ENCODE assay signal across 2 cellular contexts in the genomic region with DNA sequence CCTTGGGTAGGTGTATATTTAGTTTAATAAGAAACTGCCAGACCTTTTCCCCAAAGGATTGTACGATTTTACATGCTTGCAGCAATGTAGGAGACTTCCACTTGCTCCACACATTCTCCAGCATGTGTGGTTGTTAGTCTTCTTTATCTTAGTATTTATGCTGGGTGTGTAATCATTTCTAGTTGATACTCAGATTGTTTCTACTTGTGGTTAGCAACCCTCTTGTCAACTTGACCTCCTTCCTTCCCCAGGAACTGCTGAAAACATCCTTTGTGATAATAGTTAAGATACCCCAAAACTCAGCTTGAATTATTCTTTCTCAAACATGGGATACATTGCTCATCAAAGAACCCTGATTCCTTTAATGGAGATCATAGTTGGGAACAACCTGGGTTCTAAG.
TF ChIP-seq lines count a peak whose summit lies in the region.

No MANE protein-coding gene starts in this region.

TF ChIP-seq in WTC11, 78 proteins besides CTCF, POLR2A, EP300 and RAD21 (continued from another document):
- TF ChIP-seq, protein P1, sequence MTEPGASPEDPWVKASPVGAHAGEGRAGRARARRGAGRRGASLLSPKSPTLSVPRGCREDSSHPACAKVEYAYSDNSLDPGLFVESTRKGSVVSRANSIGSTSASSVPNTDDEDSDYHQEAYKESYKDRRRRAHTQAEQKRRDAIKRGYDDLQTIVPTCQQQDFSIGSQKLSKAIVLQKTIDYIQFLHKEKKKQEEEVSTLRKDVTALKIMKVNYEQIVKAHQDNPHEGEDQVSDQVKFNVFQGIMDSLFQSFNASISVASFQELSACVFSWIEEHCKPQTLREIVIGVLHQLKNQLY (CRISPR knock-in tag; IDR thresholded peaks at IDR 0.05): no peak
- no peak for TF ChIP-seq E2F1 (CRISPR knock-in tag; IDR thresholded peaks at IDR 0.05)
- TF ChIP-seq, protein P2, sequence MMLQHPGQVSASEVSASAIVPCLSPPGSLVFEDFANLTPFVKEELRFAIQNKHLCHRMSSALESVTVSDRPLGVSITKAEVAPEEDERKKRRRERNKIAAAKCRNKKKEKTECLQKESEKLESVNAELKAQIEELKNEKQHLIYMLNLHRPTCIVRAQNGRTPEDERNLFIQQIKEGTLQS (CRISPR knock-in tag; conservative IDR thresholded peaks at IDR 0.05): no peak
- TF ChIP-seq ATF6 (CRISPR knock-in tag; IDR thresholded peaks at IDR 0.05): no peak
- no peak for TF ChIP-seq FOXP1 (CRISPR knock-in tag; IDR thresholded peaks at IDR 0.05; ENCODE audit: borderline replicate concordance)
- no peak for TF ChIP-seq ZNF263 (CRISPR knock-in tag; IDR thresholded peaks at IDR 0.05; ENCODE audit: low read depth)
- TF ChIP-seq IRF2 (CRISPR knock-in tag; IDR thresholded peaks at IDR 0.05; ENCODE audit: borderline replicate concordance, low read depth): no peak

TF ChIP-seq in GM23338, 12 proteins besides CTCF, POLR2A, EP300 and RAD21:
- TF ChIP-seq EZH2phosphoT487 (IDR thresholded peaks at IDR 0.05; ENCODE audit: unreplicated experiment): no peak
- TF ChIP-seq, protein P3, sequence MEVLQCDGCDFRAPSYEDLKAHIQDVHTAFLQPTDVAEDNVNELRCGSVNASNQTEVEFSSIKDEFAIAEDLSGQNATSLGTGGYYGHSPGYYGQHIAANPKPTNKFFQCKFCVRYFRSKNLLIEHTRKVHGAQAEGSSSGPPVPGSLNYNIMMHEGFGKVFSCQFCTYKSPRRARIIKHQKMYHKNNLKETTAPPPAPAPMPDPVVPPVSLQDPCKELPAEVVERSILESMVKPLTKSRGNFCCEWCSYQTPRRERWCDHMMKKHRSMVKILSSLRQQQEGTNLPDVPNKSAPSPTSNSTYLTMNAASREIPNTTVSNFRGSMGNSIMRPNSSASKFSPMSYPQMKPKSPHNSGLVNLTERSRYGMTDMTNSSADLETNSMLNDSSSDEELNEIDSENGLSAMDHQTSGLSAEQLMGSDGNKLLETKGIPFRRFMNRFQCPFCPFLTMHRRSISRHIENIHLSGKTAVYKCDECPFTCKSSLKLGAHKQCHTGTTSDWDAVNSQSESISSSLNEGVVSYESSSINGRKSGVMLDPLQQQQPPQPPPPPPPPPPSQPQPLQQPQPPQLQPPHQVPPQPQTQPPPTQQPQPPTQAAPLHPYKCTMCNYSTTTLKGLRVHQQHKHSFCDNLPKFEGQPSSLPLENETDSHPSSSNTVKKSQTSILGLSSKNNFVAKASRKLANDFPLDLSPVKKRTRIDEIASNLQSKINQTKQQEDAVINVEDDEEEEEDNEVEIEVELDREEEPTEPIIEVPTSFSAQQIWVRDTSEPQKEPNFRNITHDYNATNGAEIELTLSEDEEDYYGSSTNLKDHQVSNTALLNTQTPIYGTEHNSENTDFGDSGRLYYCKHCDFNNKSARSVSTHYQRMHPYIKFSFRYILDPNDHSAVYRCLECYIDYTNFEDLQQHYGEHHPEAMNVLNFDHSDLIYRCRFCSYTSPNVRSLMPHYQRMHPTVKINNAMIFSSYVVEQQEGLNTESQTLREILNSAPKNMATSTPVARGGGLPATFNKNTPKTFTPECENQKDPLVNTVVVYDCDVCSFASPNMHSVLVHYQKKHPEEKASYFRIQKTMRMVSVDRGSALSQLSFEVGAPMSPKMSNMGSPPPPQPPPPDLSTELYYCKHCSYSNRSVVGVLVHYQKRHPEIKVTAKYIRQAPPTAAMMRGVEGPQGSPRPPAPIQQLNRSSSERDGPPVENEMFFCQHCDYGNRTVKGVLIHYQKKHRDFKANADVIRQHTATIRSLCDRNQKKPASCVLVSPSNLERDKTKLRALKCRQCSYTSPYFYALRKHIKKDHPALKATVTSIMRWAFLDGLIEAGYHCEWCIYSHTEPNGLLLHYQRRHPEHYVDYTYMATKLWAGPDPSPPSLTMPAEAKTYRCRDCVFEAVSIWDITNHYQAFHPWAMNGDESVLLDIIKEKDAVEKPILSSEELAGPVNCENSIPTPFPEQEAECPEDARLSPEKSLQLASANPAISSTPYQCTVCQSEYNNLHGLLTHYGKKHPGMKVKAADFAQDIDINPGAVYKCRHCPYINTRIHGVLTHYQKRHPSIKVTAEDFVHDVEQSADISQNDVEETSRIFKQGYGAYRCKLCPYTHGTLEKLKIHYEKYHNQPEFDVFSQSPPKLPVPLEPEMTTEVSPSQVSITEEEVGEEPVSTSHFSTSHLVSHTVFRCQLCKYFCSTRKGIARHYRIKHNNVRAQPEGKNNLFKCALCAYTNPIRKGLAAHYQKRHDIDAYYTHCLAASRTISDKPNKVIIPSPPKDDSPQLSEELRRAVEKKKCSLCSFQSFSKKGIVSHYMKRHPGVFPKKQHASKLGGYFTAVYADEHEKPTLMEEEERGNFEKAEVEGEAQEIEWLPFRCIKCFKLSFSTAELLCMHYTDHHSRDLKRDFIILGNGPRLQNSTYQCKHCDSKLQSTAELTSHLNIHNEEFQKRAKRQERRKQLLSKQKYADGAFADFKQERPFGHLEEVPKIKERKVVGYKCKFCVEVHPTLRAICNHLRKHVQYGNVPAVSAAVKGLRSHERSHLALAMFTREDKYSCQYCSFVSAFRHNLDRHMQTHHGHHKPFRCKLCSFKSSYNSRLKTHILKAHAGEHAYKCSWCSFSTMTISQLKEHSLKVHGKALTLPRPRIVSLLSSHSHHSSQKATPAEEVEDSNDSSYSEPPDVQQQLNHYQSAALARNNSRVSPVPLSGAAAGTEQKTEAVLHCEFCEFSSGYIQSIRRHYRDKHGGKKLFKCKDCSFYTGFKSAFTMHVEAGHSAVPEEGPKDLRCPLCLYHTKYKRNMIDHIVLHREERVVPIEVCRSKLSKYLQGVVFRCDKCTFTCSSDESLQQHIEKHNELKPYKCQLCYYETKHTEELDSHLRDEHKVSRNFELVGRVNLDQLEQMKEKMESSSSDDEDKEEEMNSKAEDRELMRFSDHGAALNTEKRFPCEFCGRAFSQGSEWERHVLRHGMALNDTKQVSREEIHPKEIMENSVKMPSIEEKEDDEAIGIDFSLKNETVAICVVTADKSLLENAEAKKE (CRISPR knock-in tag; IDR thresholded peaks at IDR 0.05): no peak
- TF ChIP-seq ZNF114 (CRISPR knock-in tag; IDR thresholded peaks at IDR 0.05): no peak
- no peak for TF ChIP-seq CREB1 (CRISPR knock-in tag; IDR thresholded peaks at IDR 0.05; ENCODE audit: low read depth)
- TF ChIP-seq POLR2AphosphoS5 (IDR thresholded peaks at IDR 0.05; ENCODE audit: low read depth): no peak
- TF ChIP-seq, protein P4, sequence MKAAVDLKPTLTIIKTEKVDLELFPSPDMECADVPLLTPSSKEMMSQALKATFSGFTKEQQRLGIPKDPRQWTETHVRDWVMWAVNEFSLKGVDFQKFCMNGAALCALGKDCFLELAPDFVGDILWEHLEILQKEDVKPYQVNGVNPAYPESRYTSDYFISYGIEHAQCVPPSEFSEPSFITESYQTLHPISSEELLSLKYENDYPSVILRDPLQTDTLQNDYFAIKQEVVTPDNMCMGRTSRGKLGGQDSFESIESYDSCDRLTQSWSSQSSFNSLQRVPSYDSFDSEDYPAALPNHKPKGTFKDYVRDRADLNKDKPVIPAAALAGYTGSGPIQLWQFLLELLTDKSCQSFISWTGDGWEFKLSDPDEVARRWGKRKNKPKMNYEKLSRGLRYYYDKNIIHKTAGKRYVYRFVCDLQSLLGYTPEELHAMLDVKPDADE (IDR thresholded peaks at IDR 0.05): no peak
- TF ChIP-seq JUNB (IDR thresholded peaks at IDR 0.05; ENCODE audit: unreplicated experiment): no peak
- no peak for TF ChIP-seq REST (IDR thresholded peaks at IDR 0.05; ENCODE audit: unreplicated experiment)
- TF ChIP-seq NANOG (IDR thresholded peaks at IDR 0.05; ENCODE audit: borderline replicate concordance): no peak
TF ChIP-seq in GM23338: peak in this region for 0.
